27 cellular contexts compared by ENCODE assay signal in the genomic region with DNA sequence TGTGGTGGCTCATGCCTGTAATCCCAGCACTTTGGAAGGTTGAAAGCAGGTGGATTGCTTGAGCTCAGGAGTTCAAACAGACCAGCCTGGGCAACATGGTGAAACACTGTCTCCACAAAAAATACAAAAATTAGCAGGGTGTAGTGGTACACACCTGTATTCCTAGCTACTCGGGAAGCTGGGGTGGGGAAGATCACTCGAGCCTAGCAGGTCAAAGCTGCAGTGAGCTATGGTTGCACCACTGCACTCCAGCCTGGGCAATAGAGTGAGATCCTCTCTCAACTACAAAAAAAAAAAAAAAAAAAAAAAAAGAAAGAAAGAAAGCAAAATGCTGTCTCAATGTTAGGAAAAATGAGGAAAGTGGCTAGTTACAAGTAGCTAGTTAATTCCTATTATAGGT.
"Had no signal": no experiment of that assay in that cellular context is flagged by ENCODE, and none has a peak within 500 bp of the region (broad histone marks: within the 10 kb centered on the region; RNA-seq: fewer than 3 reads in every experiment).

No MANE protein-coding gene starts in this region.

- H3K27ac ChIP-seq: esophagus muscularis mucosa, foreskin keratinocyte, heart right ventricle, left ventricle myocardium inferior, neural progenitor cell, right atrium auricular region, stomach, thyroid gland, upper lobe of left lung, WERI-Rb-1 had no signal

- H3K4me1 ChIP-seq: foreskin keratinocyte, neural progenitor cell, thyroid gland had no signal

- H3K36me3 ChIP-seq: neural progenitor cell, right atrium auricular region, thyroid gland had no signal

- H3K4me3 Mint-ChIP-seq: activated CD4-positive, alpha-beta memory T cell treated with anti-CD3 and anti-CD28 coated beads for 36 hours; activated CD4-positive, alpha-beta T cell treated with anti-CD3 and anti-CD28 coated beads, Interleukin-2, amount 10 ng/mL, durations not matched to agents 24 days and 14 days; activated naive CD4-positive, alpha-beta T cell treated with anti-CD3 and anti-CD28 coated beads, Interleukin-2, amount 10 ng/mL, durations not matched to agents 7 days and 5 days; activated naive CD8-positive, alpha-beta T cell treated with anti-CD3 and anti-CD28 coated beads, Interleukin-2, amount 50 U/mL, for 24 hours; activated T-cell treated with anti-CD3 and anti-CD28 coated beads, Interleukin-2, amount 50 U/mL, for 24 hours; neural progenitor cell; stimulated activated naive B cell treated with anti-CD40 and anti-IgM and Interleukin-4, amounts not matched to agents 10 μg/mL and 1 μg/mL and 100 μg/mL, for 72 hours; T-helper 1 cell treated with Interleukin-12 subunit alpha and Interleukin-12 subunit beta and Interleukin-4 antibody, amounts not matched to agents 30 μg/mL and 1 μg/mL, for 36 hours had no signal

- DNase-seq: activated CD4-positive, alpha-beta memory T cell treated with anti-CD3 and anti-CD28 coated beads for 36 hours; activated CD4-positive, alpha-beta T cell treated with anti-CD3 and anti-CD28 coated beads, Interleukin-2, amount 10 ng/mL, durations not matched to agents 24 days and 14 days; activated CD4-positive, CD25-positive, alpha-beta regulatory T cell treated with anti-CD3 and anti-CD28 coated beads, Interleukin-2, amount 50 U/mL, for 72 hours; activated CD8-positive, alpha-beta memory T cell treated with anti-CD3 and anti-CD28 coated beads, Interleukin-2, amount 50 U/mL, for 48 hours; activated gamma-delta T cell; activated naive CD4-positive, alpha-beta T cell treated with anti-CD3 and anti-CD28 coated beads, Interleukin-2, amount 10 ng/mL, durations not matched to agents 7 days and 5 days; activated naive CD8-positive, alpha-beta T cell treated with anti-CD3 and anti-CD28 coated beads, Interleukin-2, amount 50 U/mL, for 24 hours; activated T-cell treated with anti-CD3 and anti-CD28 coated beads, Interleukin-2, amount 50 U/mL, for 24 hours; amygdala; caudate nucleus; foreskin keratinocyte; heart right ventricle; left ventricle myocardium inferior; mucosa of descending colon; stimulated activated CD4-positive, alpha-beta T cell treated with anti-CD3 and anti-CD28 coated beads, Interleukin-1b, Interleukin-23, amount 100 ng/mL, for 48 hours; stimulated activated naive B cell treated with anti-CD40 and anti-IgM and Interleukin-4, amounts not matched to agents 10 μg/mL and 1 μg/mL and 100 μg/mL, for 72 hours; stomach; T1000; thyroid gland; upper lobe of left lung; WERI-Rb-1 had no signal

- H3K4me3 ChIP-seq: esophagus muscularis mucosa, heart right ventricle, left ventricle myocardium inferior, lung, mucosa of descending colon, neural progenitor cell, right atrium auricular region, smooth muscle cell, stomach, thyroid gland, upper lobe of left lung had no signal

- H3K4me1 Mint-ChIP-seq: neural progenitor cell had no signal

- H3K27ac Mint-ChIP-seq: activated CD4-positive, alpha-beta memory T cell treated with anti-CD3 and anti-CD28 coated beads for 36 hours; activated CD4-positive, alpha-beta T cell treated with anti-CD3 and anti-CD28 coated beads, Interleukin-2, amount 10 ng/mL, durations not matched to agents 24 days and 14 days; activated naive CD4-positive, alpha-beta T cell treated with anti-CD3 and anti-CD28 coated beads, Interleukin-2, amount 10 ng/mL, durations not matched to agents 7 days and 5 days; activated naive CD8-positive, alpha-beta T cell treated with anti-CD3 and anti-CD28 coated beads, Interleukin-2, amount 50 U/mL, for 24 hours; neural progenitor cell; stimulated activated naive B cell treated with anti-CD40 and anti-IgM and Interleukin-4, amounts not matched to agents 10 μg/mL and 1 μg/mL and 100 μg/mL, for 72 hours; T-helper 1 cell treated with Interleukin-12 subunit alpha and Interleukin-12 subunit beta and Interleukin-4 antibody, amounts not matched to agents 30 μg/mL and 1 μg/mL, for 36 hours had no signal

- ATAC-seq: activated naive CD8-positive, alpha-beta T cell treated with anti-CD3 and anti-CD28 coated beads, Interleukin-2, amount 50 U/mL, for 24 hours; foreskin keratinocyte; heart right ventricle; mucosa of descending colon; stimulated activated naive B cell treated with anti-CD40 and anti-IgM and Interleukin-4, amounts not matched to agents 10 μg/mL and 1 μg/mL and 100 μg/mL, for 72 hours had no signal

- H3K27me3 Mint-ChIP-seq: activated CD4-positive, alpha-beta memory T cell treated with anti-CD3 and anti-CD28 coated beads for 36 hours; activated CD4-positive, alpha-beta T cell treated with anti-CD3 and anti-CD28 coated beads, Interleukin-2, amount 10 ng/mL, durations not matched to agents 24 days and 14 days; activated naive CD4-positive, alpha-beta T cell treated with anti-CD3 and anti-CD28 coated beads, Interleukin-2, amount 10 ng/mL, durations not matched to agents 7 days and 5 days; activated naive CD8-positive, alpha-beta T cell treated with anti-CD3 and anti-CD28 coated beads, Interleukin-2, amount 50 U/mL, for 24 hours; activated T-cell treated with anti-CD3 and anti-CD28 coated beads, Interleukin-2, amount 50 U/mL, for 24 hours; stimulated activated naive B cell treated with anti-CD40 and anti-IgM and Interleukin-4, amounts not matched to agents 10 μg/mL and 1 μg/mL and 100 μg/mL, for 72 hours had no signal

- H3K27me3 ChIP-seq: esophagus muscularis mucosa, foreskin keratinocyte, heart right ventricle, neural progenitor cell, right atrium auricular region, stomach, thyroid gland, upper lobe of left lung had no signal

- H3K9me3 Mint-ChIP-seq: activated CD4-positive, alpha-beta memory T cell treated with anti-CD3 and anti-CD28 coated beads for 36 hours; activated CD4-positive, alpha-beta T cell treated with anti-CD3 and anti-CD28 coated beads, Interleukin-2, amount 10 ng/mL, durations not matched to agents 24 days and 14 days; activated naive CD4-positive, alpha-beta T cell treated with anti-CD3 and anti-CD28 coated beads, Interleukin-2, amount 10 ng/mL, durations not matched to agents 7 days and 5 days; activated naive CD8-positive, alpha-beta T cell treated with anti-CD3 and anti-CD28 coated beads, Interleukin-2, amount 50 U/mL, for 24 hours; activated T-cell treated with anti-CD3 and anti-CD28 coated beads, Interleukin-2, amount 50 U/mL, for 24 hours; neural progenitor cell; stimulated activated naive B cell treated with anti-CD40 and anti-IgM and Interleukin-4, amounts not matched to agents 10 μg/mL and 1 μg/mL and 100 μg/mL, for 72 hours; T-helper 1 cell treated with Interleukin-12 subunit alpha and Interleukin-12 subunit beta and Interleukin-4 antibody, amounts not matched to agents 30 μg/mL and 1 μg/mL, for 36 hours had no signal

- H3K9me3 ChIP-seq: esophagus muscularis mucosa, heart right ventricle, left ventricle myocardium inferior, mucosa of descending colon, right atrium auricular region, stomach, thyroid gland, upper lobe of left lung had no signal
